In genomic region chr15:74319596-74320357, GRCh38 we compare ENCODE assay signal across 13 cellular contexts. TPM values are rescaled to one million over a fixed set of nuclear protein-coding genes. Genes with fewer than 3 reads are reported as not detected.
DNase-seq lines count a peak whose midpoint lies in the region; ATAC-seq and TF ChIP-seq lines count a peak whose summit lies in the region.
"Had no signal": no experiment of that assay in that cellular context is flagged by ENCODE, and none has a peak within 500 bp of the region (broad histone marks: within the 10 kb centered on the region; RNA-seq: fewer than 3 reads in every experiment).

No MANE protein-coding gene starts in this region.

- intact Hi-C loops in gastrocnemius medialis (cut with DNase I; ENCODE audit: low total_unique reads), result loop anchor here (5.0 to 10.0 kb wide), 2 partner anchors 265 to 347 kb away; no protein-coding TSS in a partner anchor
- intact Hi-C loops in adrenal gland (cut with DNase I), result loop anchor here in 1 of 2 donors (5.0 kb wide), 2 partner anchors 192 to 262 kb away; no protein-coding TSS in a partner anchor

- 40 to 60% (median 54%) methylated on average over 3 to 8 of the region's 8 CpGs for WGBS in adrenal gland, 4 donors

- H3K27me3 ChIP-seq in gastrocnemius medialis, result no peaks in the 10 kb centered on the region
- no peaks in the 10 kb centered on the region for H3K27me3 ChIP-seq in adrenal gland
- H3K27me3 ChIP-seq: upper lobe of right lung had no signal

- no peaks in the 10 kb centered on the region for H3K9me3 Mint-ChIP-seq in activated CD4-positive, alpha-beta T cell treated with anti-CD3 and anti-CD28 coated beads, Interleukin-2, amount 10 ng/mL, durations not matched to agents 7 days and 5 days
- no peaks in the 10 kb centered on the region for H3K9me3 Mint-ChIP-seq in endothelial cell (ENCODE audit: unreplicated experiment)
- H3K9me3 Mint-ChIP-seq: activated B cell treated with CpG ODN at 0.5 μM for 24 hours; effector memory CD8-positive, alpha-beta T cell had no signal

- peaks cover 35% of the 10 kb centered on the region for H3K4me1 Mint-ChIP-seq in activated CD4-positive, alpha-beta T cell treated with anti-CD3 and anti-CD28 coated beads, Interleukin-2, amount 10 ng/mL, durations not matched to agents 7 days and 5 days
- peaks cover 46% of the 10 kb centered on the region for H3K4me1 Mint-ChIP-seq in endothelial cell (ENCODE audit: unreplicated experiment)

- no peak for DNase-seq in activated CD4-positive, alpha-beta T cell treated with anti-CD3 and anti-CD28 coated beads, Interleukin-2, amount 10 ng/mL, durations not matched to agents 7 days and 5 days
- no peak for DNase-seq in activated CD4-positive, alpha-beta T cell treated with anti-CD3 and anti-CD28 coated beads, Interleukin-2, amount 50 U/mL, for 1 hour
- peak; percentile 28 for DNase-seq in NCI-H2196 treated with DMSO at 0.1 percent for 48 hours (lab: John Stamatoyannopoulos, UW; ENCODE audit: unreplicated experiment)
- DNase-seq in endothelial cell (ENCODE audit: low spot score), result peak; percentile 36
- DNase-seq in gastrocnemius medialis, result no peak
- no peak for DNase-seq in adrenal gland
- DNase-seq: activated B cell treated with CpG ODN at 0.5 μM for 24 hours, upper lobe of right lung had no signal

- no peak for TF ChIP-seq CTCF in endothelial cell (IDR thresholded peaks at IDR 0.05; ENCODE audit: unreplicated experiment)
- no peak for TF ChIP-seq CTCF in gastrocnemius medialis (IDR thresholded peaks at IDR 0.05 in 4 of 5, conservative IDR thresholded peaks at IDR 0.05 in 1 of 5)
- TF ChIP-seq CTCF in adrenal gland (IDR thresholded peaks at IDR 0.05), result no peak

- H3K27ac Mint-ChIP-seq in activated CD4-positive, alpha-beta T cell treated with anti-CD3 and anti-CD28 coated beads, Interleukin-2, amount 10 ng/mL, durations not matched to agents 7 days and 5 days, result peak overlapping the region; percentile 78
- H3K27ac Mint-ChIP-seq in endothelial cell (ENCODE audit: unreplicated experiment), result peak overlapping the region; percentile 75
- H3K27ac Mint-ChIP-seq: activated B cell treated with CpG ODN at 0.5 μM for 24 hours; effector memory CD8-positive, alpha-beta T cell had no signal

- H3K36me3 Mint-ChIP-seq in activated CD4-positive, alpha-beta T cell treated with anti-CD3 and anti-CD28 coated beads, Interleukin-2, amount 10 ng/mL, durations not matched to agents 7 days and 5 days (ENCODE audit: low read depth), result no peaks in the 10 kb centered on the region
- H3K36me3 Mint-ChIP-seq in endothelial cell (ENCODE audit: low read depth, unreplicated experiment), result no peaks in the 10 kb centered on the region

- H3K9me3 ChIP-seq in gastrocnemius medialis, result no peaks in the 10 kb centered on the region
- H3K9me3 ChIP-seq in adrenal gland (replicated peaks in 1 of 3), result no peaks in the 10 kb centered on the region
- H3K9me3 ChIP-seq: neutrophil, upper lobe of right lung had no signal

- H3K36me3 ChIP-seq in gastrocnemius medialis (no peaks in the 10 kb centered on the region), adrenal gland (replicated peaks in 1 of 2) (no peaks in the 10 kb centered on the region)
- H3K36me3 ChIP-seq: neutrophil, upper lobe of right lung had no signal

- H3K27me3 Mint-ChIP-seq in activated CD4-positive, alpha-beta T cell treated with anti-CD3 and anti-CD28 coated beads, Interleukin-2, amount 10 ng/mL, durations not matched to agents 7 days and 5 days, result no peaks in the 10 kb centered on the region
- H3K27me3 Mint-ChIP-seq in endothelial cell (ENCODE audit: unreplicated experiment), result peaks cover 14% of the 10 kb centered on the region
- H3K27me3 Mint-ChIP-seq: activated B cell treated with CpG ODN at 0.5 μM for 24 hours had no signal

- peak overlapping the region; percentile 27 to 70 (median 49) for H3K27ac ChIP-seq in gastrocnemius medialis
- peak overlapping the region in 1 of 5 donors; percentile 45 for H3K27ac ChIP-seq in adrenal gland
- H3K27ac ChIP-seq: neutrophil, upper lobe of right lung had no signal

- no peak for ATAC-seq in gastrocnemius medialis
- ATAC-seq in HG03097 (IDR thresholded peaks at IDR 0.05; ENCODE audit: low FRiP score, unreplicated experiment), result no peak
- no peak for ATAC-seq in HG03196 (IDR thresholded peaks at IDR 0.05; ENCODE audit: unreplicated experiment)
- ATAC-seq: effector memory CD8-positive, alpha-beta T cell; upper lobe of right lung had no signal

- TF ChIP-seq POLR2A in gastrocnemius medialis (IDR thresholded peaks at IDR 0.05) (no peak), adrenal gland (IDR thresholded peaks at IDR 0.05) (no peak)

- H3K4me3 Mint-ChIP-seq in activated CD4-positive, alpha-beta T cell treated with anti-CD3 and anti-CD28 coated beads, Interleukin-2, amount 10 ng/mL, durations not matched to agents 7 days and 5 days, result no peak overlapping the region
- H3K4me3 Mint-ChIP-seq in endothelial cell (ENCODE audit: unreplicated experiment), result no peak overlapping the region
- H3K4me3 Mint-ChIP-seq: activated B cell treated with CpG ODN at 0.5 μM for 24 hours; effector memory CD8-positive, alpha-beta T cell had no signal

- H3K4me3 ChIP-seq in gastrocnemius medialis (no peak overlapping the region), adrenal gland (no peak overlapping the region)
- H3K4me3 ChIP-seq: upper lobe of right lung had no signal

- POLR2A ChIA-PET in activated CD4-positive, alpha-beta T cell treated with anti-CD3 and anti-CD28 coated beads, Interleukin-2, amount 10 ng/mL, durations not matched to agents 7 days and 5 days (lab: Charles Lee), result no interaction called here

- peaks cover 22 to 32% of the 10 kb centered on the region in 2 donors for H3K4me1 ChIP-seq in gastrocnemius medialis
- H3K4me1 ChIP-seq in adrenal gland (replicated peaks in 1 of 2), result peaks cover 10 to 19% of the 10 kb centered on the region in 2 donors

- CTCF ChIA-PET in activated CD4-positive, alpha-beta T cell treated with anti-CD3 and anti-CD28 coated beads, Interleukin-2, amount 10 ng/mL, durations not matched to agents 7 days and 5 days (lab: Charles Lee), result interaction anchor here (0.6 to 1.4 kb wide), 4 partner anchors 10 to 424 kb away, joined by 3 to 5 read pairs (median 4); no protein-coding TSS in a partner anchor

- in situ Hi-C loops in gastrocnemius medialis (cut with MboI; ENCODE audit: low sequenced_read_pairs in 4 of 4), result loop anchor here in 2 of 4 donors (10.0 to 25.0 kb wide), 2 partner anchors 265 to 357 kb away; no protein-coding TSS in a partner anchor

RNA-seq across cellular contexts. Expression of gene CYP11A1, which starts 47.7 kb away (rescaled TPM):
- total RNA-seq in activated CD4-positive, alpha-beta T cell treated with anti-CD3 and anti-CD28 coated beads, Interleukin-2, amount 10 ng/mL, durations not matched to agents 7 days and 5 days, result not detected
- total RNA-seq in endothelial cell (ENCODE audit: unreplicated experiment) (0.82 TPM), gastrocnemius medialis (1 to 10 TPM in 1 of 4 donors, under 1 TPM in 3; 0.15 to 2.5 (median 0.67) TPM), adrenal gland (1,000 to 10,000 TPM in 6 of 8 donors, 100 to 1,000 TPM in 2; 635 to 3,326 (median 1,366) TPM)
- polyA plus RNA-seq in adrenal gland, result 1,000 to 10,000 TPM in 1 of 3 donors, 100 to 1,000 TPM in 2; 233 to 4,804 (median 738) TPM
- total RNA-seq: activated B cell treated with CpG ODN at 0.5 μM for 24 hours, LHCN-M2 had no signal

Comparison
In these comparisons a context has a peak if more than half of its experiments do, and no peak if none do; other contexts are left out.
1. DNase-seq: peak in NCI-H2196 treated with DMSO at 0.1 percent for 48 hours (single experiment) and endothelial cell (single experiment); none in activated CD4-positive, alpha-beta T cell treated with anti-CD3 and anti-CD28 coated beads, Interleukin-2, amount 10 ng/mL, durations not matched to agents 7 days and 5 days (single experiment), activated CD4-positive, alpha-beta T cell treated with anti-CD3 and anti-CD28 coated beads, Interleukin-2, amount 50 U/mL, for 1 hour (single experiment), gastrocnemius medialis (0 of 2) and adrenal gland (0 of 7).
2. RNA of gene CYP11A1, which starts 47.7 kb away (total RNA-seq): 635 to 3,326 TPM in adrenal gland; 0.82 TPM in endothelial cell (single experiment), 0.15 to 2.5 TPM in gastrocnemius medialis and not detected in activated CD4-positive, alpha-beta T cell treated with anti-CD3 and anti-CD28 coated beads, Interleukin-2, amount 10 ng/mL, durations not matched to agents 7 days and 5 days; every median in the first group is over 100 times any median in the second.